1 cellular context compared by ENCODE assay signal in genomic region chr6:36443951-36444428, GRCh38.
TF ChIP-seq lines count a peak whose summit lies in the region.

No MANE protein-coding gene starts in this region.

TF ChIP-seq in GM23338, 12 proteins besides CTCF, POLR2A, EP300 and RAD21 (continued from another document):
- TF ChIP-seq, protein P1, sequence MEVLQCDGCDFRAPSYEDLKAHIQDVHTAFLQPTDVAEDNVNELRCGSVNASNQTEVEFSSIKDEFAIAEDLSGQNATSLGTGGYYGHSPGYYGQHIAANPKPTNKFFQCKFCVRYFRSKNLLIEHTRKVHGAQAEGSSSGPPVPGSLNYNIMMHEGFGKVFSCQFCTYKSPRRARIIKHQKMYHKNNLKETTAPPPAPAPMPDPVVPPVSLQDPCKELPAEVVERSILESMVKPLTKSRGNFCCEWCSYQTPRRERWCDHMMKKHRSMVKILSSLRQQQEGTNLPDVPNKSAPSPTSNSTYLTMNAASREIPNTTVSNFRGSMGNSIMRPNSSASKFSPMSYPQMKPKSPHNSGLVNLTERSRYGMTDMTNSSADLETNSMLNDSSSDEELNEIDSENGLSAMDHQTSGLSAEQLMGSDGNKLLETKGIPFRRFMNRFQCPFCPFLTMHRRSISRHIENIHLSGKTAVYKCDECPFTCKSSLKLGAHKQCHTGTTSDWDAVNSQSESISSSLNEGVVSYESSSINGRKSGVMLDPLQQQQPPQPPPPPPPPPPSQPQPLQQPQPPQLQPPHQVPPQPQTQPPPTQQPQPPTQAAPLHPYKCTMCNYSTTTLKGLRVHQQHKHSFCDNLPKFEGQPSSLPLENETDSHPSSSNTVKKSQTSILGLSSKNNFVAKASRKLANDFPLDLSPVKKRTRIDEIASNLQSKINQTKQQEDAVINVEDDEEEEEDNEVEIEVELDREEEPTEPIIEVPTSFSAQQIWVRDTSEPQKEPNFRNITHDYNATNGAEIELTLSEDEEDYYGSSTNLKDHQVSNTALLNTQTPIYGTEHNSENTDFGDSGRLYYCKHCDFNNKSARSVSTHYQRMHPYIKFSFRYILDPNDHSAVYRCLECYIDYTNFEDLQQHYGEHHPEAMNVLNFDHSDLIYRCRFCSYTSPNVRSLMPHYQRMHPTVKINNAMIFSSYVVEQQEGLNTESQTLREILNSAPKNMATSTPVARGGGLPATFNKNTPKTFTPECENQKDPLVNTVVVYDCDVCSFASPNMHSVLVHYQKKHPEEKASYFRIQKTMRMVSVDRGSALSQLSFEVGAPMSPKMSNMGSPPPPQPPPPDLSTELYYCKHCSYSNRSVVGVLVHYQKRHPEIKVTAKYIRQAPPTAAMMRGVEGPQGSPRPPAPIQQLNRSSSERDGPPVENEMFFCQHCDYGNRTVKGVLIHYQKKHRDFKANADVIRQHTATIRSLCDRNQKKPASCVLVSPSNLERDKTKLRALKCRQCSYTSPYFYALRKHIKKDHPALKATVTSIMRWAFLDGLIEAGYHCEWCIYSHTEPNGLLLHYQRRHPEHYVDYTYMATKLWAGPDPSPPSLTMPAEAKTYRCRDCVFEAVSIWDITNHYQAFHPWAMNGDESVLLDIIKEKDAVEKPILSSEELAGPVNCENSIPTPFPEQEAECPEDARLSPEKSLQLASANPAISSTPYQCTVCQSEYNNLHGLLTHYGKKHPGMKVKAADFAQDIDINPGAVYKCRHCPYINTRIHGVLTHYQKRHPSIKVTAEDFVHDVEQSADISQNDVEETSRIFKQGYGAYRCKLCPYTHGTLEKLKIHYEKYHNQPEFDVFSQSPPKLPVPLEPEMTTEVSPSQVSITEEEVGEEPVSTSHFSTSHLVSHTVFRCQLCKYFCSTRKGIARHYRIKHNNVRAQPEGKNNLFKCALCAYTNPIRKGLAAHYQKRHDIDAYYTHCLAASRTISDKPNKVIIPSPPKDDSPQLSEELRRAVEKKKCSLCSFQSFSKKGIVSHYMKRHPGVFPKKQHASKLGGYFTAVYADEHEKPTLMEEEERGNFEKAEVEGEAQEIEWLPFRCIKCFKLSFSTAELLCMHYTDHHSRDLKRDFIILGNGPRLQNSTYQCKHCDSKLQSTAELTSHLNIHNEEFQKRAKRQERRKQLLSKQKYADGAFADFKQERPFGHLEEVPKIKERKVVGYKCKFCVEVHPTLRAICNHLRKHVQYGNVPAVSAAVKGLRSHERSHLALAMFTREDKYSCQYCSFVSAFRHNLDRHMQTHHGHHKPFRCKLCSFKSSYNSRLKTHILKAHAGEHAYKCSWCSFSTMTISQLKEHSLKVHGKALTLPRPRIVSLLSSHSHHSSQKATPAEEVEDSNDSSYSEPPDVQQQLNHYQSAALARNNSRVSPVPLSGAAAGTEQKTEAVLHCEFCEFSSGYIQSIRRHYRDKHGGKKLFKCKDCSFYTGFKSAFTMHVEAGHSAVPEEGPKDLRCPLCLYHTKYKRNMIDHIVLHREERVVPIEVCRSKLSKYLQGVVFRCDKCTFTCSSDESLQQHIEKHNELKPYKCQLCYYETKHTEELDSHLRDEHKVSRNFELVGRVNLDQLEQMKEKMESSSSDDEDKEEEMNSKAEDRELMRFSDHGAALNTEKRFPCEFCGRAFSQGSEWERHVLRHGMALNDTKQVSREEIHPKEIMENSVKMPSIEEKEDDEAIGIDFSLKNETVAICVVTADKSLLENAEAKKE (CRISPR knock-in tag; IDR thresholded peaks at IDR 0.05) = no peak
